Comparison of ENCODE assay signal across 23 cellular contexts in the genomic region with DNA sequence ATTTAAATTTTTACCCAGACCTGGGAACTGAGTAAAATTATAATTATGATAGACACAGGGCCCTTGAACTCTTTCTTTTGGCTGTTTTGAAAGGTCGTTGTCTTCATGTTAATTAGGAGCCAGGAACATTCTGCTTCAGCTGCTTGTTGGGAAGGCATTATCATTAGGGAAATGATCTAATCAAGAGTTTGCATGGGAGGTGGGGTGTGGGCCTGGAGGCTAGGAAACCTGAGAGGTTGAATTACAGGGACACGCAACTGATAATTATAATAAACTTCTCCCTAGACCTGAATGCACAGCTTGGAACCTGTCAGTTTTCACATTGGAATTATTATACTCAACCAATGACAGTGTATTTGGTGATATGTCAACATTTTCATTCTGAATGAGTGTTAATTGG.
"Had no signal": no experiment of that assay in that cellular context is flagged by ENCODE, and none has a peak within 500 bp of the region (broad histone marks: within the 10 kb centered on the region; RNA-seq: fewer than 3 reads in every experiment).

No MANE protein-coding gene starts in this region.

- H3K27me3 ChIP-seq: brain microvascular endothelial cell, foreskin keratinocyte, heart left ventricle, neural progenitor cell, spleen, tibial nerve had no signal

- H3K9me3 ChIP-seq: lower lobe of right lung, psoas muscle had no signal

- DNase-seq: activated CD4-positive, alpha-beta T cell treated with anti-CD3 and anti-CD28 coated beads, Interleukin-2, amount 50 U/mL, for 1 hour; activated CD8-positive, alpha-beta T cell treated with anti-CD3 and anti-CD28 coated beads for 36 hours; activated gamma-delta T cell treated with Interleukin-2 at 50 U/mL for 16 hours; activated naive CD4-positive, alpha-beta T cell treated with anti-CD3 and anti-CD28 coated beads, Interleukin-2, amount 50 U/mL, for 16 hours; activated T-cell treated with anti-CD3 and anti-CD28 coated beads, Interleukin-2, amount 50 U/mL, for 4 hours; amniotic stem cell; brain microvascular endothelial cell; cortex of kidney; foreskin keratinocyte; heart left ventricle; immature natural killer cell; kidney; lower lobe of right lung; mesenchymal stem cell; natural killer cell; occipital lobe; psoas muscle; right cardiac atrium; spleen; stimulated activated naive CD4-positive, alpha-beta T cell treated with Interleukin-2 at 50 U/mL for 16 hours had no signal

- H3K4me1 ChIP-seq: foreskin keratinocyte, lower lobe of right lung, neural progenitor cell, parathyroid adenoma, psoas muscle, spleen, tibial nerve had no signal

- H3K36me3 ChIP-seq: brain microvascular endothelial cell, lower lobe of right lung, neural progenitor cell, spleen, tibial nerve had no signal

- H3K4me3 ChIP-seq: heart left ventricle, lower lobe of right lung, neural progenitor cell, psoas muscle, spleen, tibial nerve had no signal

- H3K27ac ChIP-seq: brain microvascular endothelial cell, foreskin keratinocyte, lower lobe of right lung, neural progenitor cell, parathyroid adenoma, psoas muscle, spleen, tibial nerve had no signal
